ENCODE assay signal across 18 cellular contexts in genomic region chr10:48369501-48369900, GRCh38.
"Had no signal": no experiment of that assay in that cellular context is flagged by ENCODE, and none has a peak within 500 bp of the region (broad histone marks: within the 10 kb centered on the region; RNA-seq: fewer than 3 reads in every experiment).

No MANE protein-coding gene starts in this region.

- H3K4me3 ChIP-seq: coronary artery, dorsolateral prefrontal cortex, esophagus muscularis mucosa, gastrocnemius medialis, heart right ventricle, left lung, lower lobe of right lung had no signal

- DNase-seq: dermis blood vessel endothelial cell; dorsolateral prefrontal cortex; effector CD4-positive, alpha-beta T cell; effector memory CD4-positive, alpha-beta T cell; foreskin melanocyte; gastrocnemius medialis; glutamatergic neuron; head of caudate nucleus; heart right ventricle; hippocampal formation; left cardiac atrium; left lung; left ventricle myocardium superior; lower lobe of right lung; mesenchymal stem cell; midbrain had no signal

- H3K27me3 ChIP-seq: dorsolateral prefrontal cortex, esophagus muscularis mucosa, gastrocnemius medialis, heart right ventricle, left lung had no signal

- H3K36me3 ChIP-seq: esophagus muscularis mucosa, gastrocnemius medialis, heart right ventricle, left lung, lower lobe of right lung had no signal

- H3K27ac ChIP-seq: coronary artery, dorsolateral prefrontal cortex, esophagus muscularis mucosa, gastrocnemius medialis, heart right ventricle, left lung, lower lobe of right lung had no signal

- H3K9me3 ChIP-seq: esophagus muscularis mucosa, gastrocnemius medialis, heart right ventricle, left lung, lower lobe of right lung had no signal
